8 cellular contexts compared by ENCODE assay signal in genomic region chr12:9064815-9065606, GRCh38. TPM values are rescaled to one million over a fixed set of nuclear protein-coding genes. Genes with fewer than 3 reads are reported as not detected.
DNase-seq lines count a peak whose midpoint lies in the region; ATAC-seq and TF ChIP-seq lines count a peak whose summit lies in the region.

No MANE protein-coding gene starts in this region.

- peak overlapping the region in 3 of 4 donors; percentile 51 to 85 (median 78) for H3K4me3 Mint-ChIP-seq in CD4-positive, CD25-positive, alpha-beta regulatory T cell
- peak overlapping the region; percentile 82 for H3K4me3 Mint-ChIP-seq in activated naive CD4-positive, alpha-beta T cell treated with anti-CD3 and anti-CD28 coated beads, Interleukin-2, amount 50 U/mL, for 24 hours
- peak overlapping the region; percentile 90 for H3K4me3 Mint-ChIP-seq in nephron progenitor cell

- ATAC-seq in CD4-positive, CD25-positive, alpha-beta regulatory T cell (ENCODE audit: low read depth in 2 of 2): peak; percentile 10 to 43
- ATAC-seq in GM21717 (IDR thresholded peaks at IDR 0.05; ENCODE audit: unreplicated experiment): no peak

- peaks cover 2 to 10% (median 7%) of the 10 kb centered on the region in 4 donors for H3K4me1 Mint-ChIP-seq in CD4-positive, CD25-positive, alpha-beta regulatory T cell
- H3K4me1 Mint-ChIP-seq in activated naive CD4-positive, alpha-beta T cell treated with anti-CD3 and anti-CD28 coated beads, Interleukin-2, amount 50 U/mL, for 24 hours: peaks cover 10% of the 10 kb centered on the region
- H3K4me1 Mint-ChIP-seq in nephron progenitor cell: peaks cover 25% of the 10 kb centered on the region

- TF ChIP-seq CTCF in HL-60 (IDR thresholded peaks at IDR 0.05; ENCODE audit: insufficient read depth, low read length): no peak
- no peak for TF ChIP-seq CTCF in nephron progenitor cell (IDR thresholded peaks at IDR 0.05)

- no peaks in the 10 kb centered on the region for H3K36me3 Mint-ChIP-seq in CD4-positive, CD25-positive, alpha-beta regulatory T cell
- peaks cover 5% of the 10 kb centered on the region for H3K36me3 Mint-ChIP-seq in activated naive CD4-positive, alpha-beta T cell treated with anti-CD3 and anti-CD28 coated beads, Interleukin-2, amount 50 U/mL, for 24 hours
- H3K36me3 Mint-ChIP-seq in nephron progenitor cell (ENCODE audit: low read depth): no peaks in the 10 kb centered on the region

- no peaks in the 10 kb centered on the region for H3K36me3 ChIP-seq in CD4-positive, CD25-positive, alpha-beta regulatory T cell (ENCODE audit: control insufficient read depth, insufficient read depth, low read length)

- no peak overlapping the region for H3K27ac ChIP-seq in CD4-positive, CD25-positive, alpha-beta regulatory T cell (ENCODE audit: insufficient read depth, low read length, poor library complexity, severe bottlenecking)
- no peak overlapping the region for H3K27ac ChIP-seq in HL-60 (replicated peaks)

- no peaks in the 10 kb centered on the region for H3K9me3 ChIP-seq in CD4-positive, CD25-positive, alpha-beta regulatory T cell (ENCODE audit: control insufficient read depth in 2 of 2, low read length in 2 of 2)

- H3K9me3 Mint-ChIP-seq in CD4-positive, CD25-positive, alpha-beta regulatory T cell: peaks cover 0 to 2% (median 0%) of the 10 kb centered on the region in 7 donors
- H3K9me3 Mint-ChIP-seq in activated naive CD4-positive, alpha-beta T cell treated with anti-CD3 and anti-CD28 coated beads, Interleukin-2, amount 50 U/mL, for 24 hours: no peaks in the 10 kb centered on the region
- no peaks in the 10 kb centered on the region for H3K9me3 Mint-ChIP-seq in nephron progenitor cell

- peak overlapping the region in 1 of 3 donors; percentile 79 for H3K27ac Mint-ChIP-seq in CD4-positive, CD25-positive, alpha-beta regulatory T cell
- H3K27ac Mint-ChIP-seq in activated naive CD4-positive, alpha-beta T cell treated with anti-CD3 and anti-CD28 coated beads, Interleukin-2, amount 50 U/mL, for 24 hours: peak overlapping the region; percentile 70
- H3K27ac Mint-ChIP-seq in nephron progenitor cell: no peak overlapping the region

- H3K27me3 ChIP-seq in CD4-positive, CD25-positive, alpha-beta regulatory T cell (ENCODE audit: control insufficient read depth, insufficient read depth, low read length): peaks cover 6% of the 10 kb centered on the region
- H3K27me3 ChIP-seq in HL-60 (ENCODE audit: insufficient read depth, poor library complexity, severe bottlenecking): peaks cover 7% of the 10 kb centered on the region

- DNase-seq in CD4-positive, CD25-positive, alpha-beta regulatory T cell: no peak
- DNase-seq in HL-60 (ENCODE audit: low read depth in 1 of 2, low spot score in 1 of 2): no peak
- peak; percentile 69 for DNase-seq in glomerular visceral epithelial cell (ENCODE audit: extremely low spot score)
- peak; percentile 67 for DNase-seq in nephron progenitor cell
- no peak for DNase-seq in activated gamma-delta T cell (lab: John Stamatoyannopoulos, UW)
- DNase-seq in NCI-H1436 treated with DMSO at 0.1 percent for 48 hours (lab: John Stamatoyannopoulos, UW): no peak

- H3K4me1 ChIP-seq in CD4-positive, CD25-positive, alpha-beta regulatory T cell (ENCODE audit: control insufficient read depth, insufficient read depth, low read length, poor library complexity, severe bottlenecking): peaks cover 9% of the 10 kb centered on the region

- no peak overlapping the region for H3K4me3 ChIP-seq in CD4-positive, CD25-positive, alpha-beta regulatory T cell (ENCODE audit: low read depth, low read length)
- peak overlapping the region; percentile 66 for H3K4me3 ChIP-seq in HL-60 (replicated peaks; ENCODE audit: insufficient read depth, low read length)

- H3K27me3 Mint-ChIP-seq in CD4-positive, CD25-positive, alpha-beta regulatory T cell: peaks cover 35% of the 10 kb centered on the region
- H3K27me3 Mint-ChIP-seq in activated naive CD4-positive, alpha-beta T cell treated with anti-CD3 and anti-CD28 coated beads, Interleukin-2, amount 50 U/mL, for 24 hours: no peaks in the 10 kb centered on the region
- H3K27me3 Mint-ChIP-seq in nephron progenitor cell (ENCODE audit: low read depth, poor library complexity): no peaks in the 10 kb centered on the region

RNA-seq across cellular contexts. Expression of gene A2M, which starts 50.7 kb away (rescaled TPM):
- not detected for total RNA-seq in CD4-positive, CD25-positive, alpha-beta regulatory T cell
- polyA plus RNA-seq in CD4-positive, CD25-positive, alpha-beta regulatory T cell: not detected

Comparison
In these comparisons a context has a peak if more than half of its experiments do, and no peak if none do; other contexts are left out.
1. DNase-seq: peak in glomerular visceral epithelial cell (single experiment) and nephron progenitor cell (single experiment); none in CD4-positive, CD25-positive, alpha-beta regulatory T cell (0 of 3), HL-60 (0 of 2), activated gamma-delta T cell (single experiment) and NCI-H1436 treated with DMSO at 0.1 percent for 48 hours (single experiment).
2. Peak in every context shown above with its lines, with median percentiles within 50 percentile points of each other: H3K4me3 Mint-ChIP-seq.